ENCODE assay signal across 8 cellular contexts in genomic region chr15:48332642-48333034, GRCh38. TPM values are rescaled to one million over a fixed set of nuclear protein-coding genes. Genes with fewer than 3 reads are reported as not detected.
A peak's percentile ranks its signal among the peaks of the same experiment; 100 is the strongest.
DNase-seq lines count a peak whose midpoint lies in the region; ATAC-seq and TF ChIP-seq lines count a peak whose summit lies in the region.

No MANE protein-coding gene starts in this region.

- peak overlapping the region; percentile 98 for H3K4me2 ChIP-seq in trophoblast cell (ENCODE audit: low read length)

- no peak overlapping the region for H4K8ac ChIP-seq in trophoblast cell (ENCODE audit: low read depth, low read length)

- H3K9ac ChIP-seq in ES-I3 (ENCODE audit: low read depth, low read length) (peak overlapping the region; percentile 82), NT2/D1 (ENCODE audit: insufficient read length, low read depth) (peak overlapping the region; percentile 70), trophoblast cell (ENCODE audit: low read length) (peak overlapping the region; percentile 57)

- H2BK12ac ChIP-seq in trophoblast cell (ENCODE audit: low read length), result no peak overlapping the region

- no peak overlapping the region for H3K18ac ChIP-seq in trophoblast cell (ENCODE audit: low read length)

- ATAC-seq in GM18861 (IDR thresholded peaks at IDR 0.05; ENCODE audit: unreplicated experiment), result no peak
- ATAC-seq in GM21717 (IDR thresholded peaks at IDR 0.05; ENCODE audit: unreplicated experiment), result no peak

- H2BK5ac ChIP-seq in trophoblast cell (ENCODE audit: low read depth, low read length, poor library complexity), result no peak overlapping the region

- H3K9me3 ChIP-seq in ES-I3 (ENCODE audit: control insufficient read depth, insufficient read depth, low read length) (no peaks in the 10 kb centered on the region), NT2/D1 (ENCODE audit: insufficient read depth, low read length) (no peaks in the 10 kb centered on the region), trophoblast cell (ENCODE audit: insufficient read depth, low read depth, low read length) (no peaks in the 10 kb centered on the region)

- DNase-seq in NT2/D1 (ENCODE audit: low read depth, low spot score) (no peak), coronary artery (ENCODE audit: low spot score) (no peak), trophoblast cell (no peak), T-helper 9 cell (no peak), NCI-H2081 treated with DMSO at 0.1 percent for 48 hours (lab: John Stamatoyannopoulos, UW) (no peak)

- H3K27ac ChIP-seq in coronary artery, result no peak overlapping the region
- no peak overlapping the region for H3K27ac ChIP-seq in trophoblast cell (ENCODE audit: low read depth, low read length)

- no peak overlapping the region for H4K91ac ChIP-seq in trophoblast cell (ENCODE audit: low read depth, low read length)

- no peak overlapping the region for H2AK5ac ChIP-seq in trophoblast cell (ENCODE audit: low read length)

- H2BK120ac ChIP-seq in trophoblast cell (ENCODE audit: insufficient read depth, low read length, poor library complexity), result no peak overlapping the region

- H3K27me3 ChIP-seq in NT2/D1 (ENCODE audit: insufficient read depth, insufficient read length), result no peaks in the 10 kb centered on the region
- H3K27me3 ChIP-seq in trophoblast cell (ENCODE audit: insufficient read depth, low read length), result no peaks in the 10 kb centered on the region

- H3K23ac ChIP-seq in trophoblast cell (ENCODE audit: low read length), result no peak overlapping the region

- peaks cover 13% of the 10 kb centered on the region for H3K79me1 ChIP-seq in trophoblast cell (ENCODE audit: low read length)

- no peak overlapping the region for H3K14ac ChIP-seq in trophoblast cell (ENCODE audit: low read length)

- H3K4ac ChIP-seq in trophoblast cell (ENCODE audit: low read depth, low read length), result no peak overlapping the region

- H3K79me2 ChIP-seq in trophoblast cell (ENCODE audit: control insufficient read depth, insufficient read depth, low read length, poor library complexity), result peaks cover 7% of the 10 kb centered on the region

- H3K4me1 ChIP-seq in ES-I3 (ENCODE audit: insufficient read depth, low read length), result peaks cover 9% of the 10 kb centered on the region; the same call in 1 of the 2 replicates
- H3K4me1 ChIP-seq in NT2/D1 (ENCODE audit: insufficient read depth, insufficient read length), result peaks cover 2% of the 10 kb centered on the region
- peaks cover 0 to 2% of the 10 kb centered on the region in 2 experiments for H3K4me1 ChIP-seq in trophoblast cell (ENCODE audit: control insufficient read depth in 1 of 2, insufficient read depth in 2 of 2, low read length in 2 of 2)

- H3K4me3 ChIP-seq in NT2/D1 (ENCODE audit: insufficient read length, low read depth), result peak overlapping the region; percentile 85
- H3K4me3 ChIP-seq in coronary artery, result peak overlapping the region; percentile 99
- peak overlapping the region; percentile 92 for H3K4me3 ChIP-seq in trophoblast cell (ENCODE audit: low read depth, low read length)

- WGBS in trophoblast cell (ENCODE audit: extremely low coverage, insufficient coverage, insufficient read length), result no CpG with 5 or more reads among the region's 9 CpGs

- no peak overlapping the region for H4K12ac ChIP-seq in trophoblast cell (ENCODE audit: low read depth, low read length)

- no peak overlapping the region for H2AFZ ChIP-seq in trophoblast cell (ENCODE audit: insufficient read depth, low read length, poor library complexity)

- H3K36me3 ChIP-seq in ES-I3 (ENCODE audit: insufficient read depth, low read length) (peaks cover 5% of the 10 kb centered on the region; the same call in 1 of the 2 replicates), NT2/D1 (ENCODE audit: insufficient read depth, insufficient read length, low read length) (peaks cover 38% of the 10 kb centered on the region), trophoblast cell (ENCODE audit: control insufficient read depth in 1 of 2, insufficient read depth in 2 of 2, low read length in 2 of 2) (peaks cover 0 to 11% of the 10 kb centered on the region in 2 experiments)

- no peak for TF ChIP-seq CTCF in coronary artery (IDR thresholded peaks at IDR 0.05)

RNA-seq across cellular contexts. Expression of gene DUT, which starts 1.4 kb away (rescaled TPM):
- polyA plus RNA-seq in trophoblast cell (2013), result 52.1 and 53.1 TPM in 2 replicates
